In the genomic region with DNA sequence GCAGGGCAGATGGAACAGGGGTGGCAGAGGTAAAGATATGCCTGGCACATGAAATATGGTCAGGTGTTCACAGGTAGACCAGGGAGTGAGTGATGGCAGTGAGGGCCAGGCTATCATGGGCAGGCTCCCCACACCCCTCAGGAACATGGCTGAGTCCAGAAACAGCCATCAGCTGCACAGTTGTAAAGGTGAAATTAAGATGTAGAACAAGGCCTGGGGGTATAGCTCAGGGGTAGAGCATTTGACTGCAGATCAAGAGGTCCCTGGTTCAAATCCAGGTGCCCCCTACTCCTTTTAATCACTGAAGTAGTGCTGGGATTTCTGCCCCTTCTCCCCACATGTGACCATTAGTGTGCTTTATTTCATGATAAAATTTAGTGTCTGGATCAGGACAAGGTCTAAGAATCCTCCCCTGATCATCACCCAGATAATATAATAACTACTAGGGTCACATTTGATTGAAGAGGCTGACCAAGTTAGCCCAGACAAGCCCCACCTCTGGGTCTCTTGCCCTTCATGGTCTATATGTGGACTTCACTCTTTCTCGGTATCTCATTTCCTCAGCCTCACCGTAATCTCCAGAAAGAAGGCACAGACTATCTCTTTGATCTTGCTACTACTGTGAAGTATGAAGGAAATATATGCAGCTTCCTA, we compare ENCODE assay signal across 2 cellular contexts.
TF ChIP-seq lines count a peak whose summit lies in the region.

No MANE protein-coding gene starts in this region.

TF ChIP-seq in HCT116, 20 proteins besides CTCF, POLR2A, EP300 and RAD21:
- TF ChIP-seq YY1 (IDR thresholded peaks at IDR 0.05; ENCODE audit: extremely low read depth, insufficient replicate concordance, low read depth, low read length) (peak; percentile 15), POLR2AphosphoS5 (IDR thresholded peaks at IDR 0.05; ENCODE audit: low read depth, low read length) (no peak)
- TF ChIP-seq, protein P1, sequence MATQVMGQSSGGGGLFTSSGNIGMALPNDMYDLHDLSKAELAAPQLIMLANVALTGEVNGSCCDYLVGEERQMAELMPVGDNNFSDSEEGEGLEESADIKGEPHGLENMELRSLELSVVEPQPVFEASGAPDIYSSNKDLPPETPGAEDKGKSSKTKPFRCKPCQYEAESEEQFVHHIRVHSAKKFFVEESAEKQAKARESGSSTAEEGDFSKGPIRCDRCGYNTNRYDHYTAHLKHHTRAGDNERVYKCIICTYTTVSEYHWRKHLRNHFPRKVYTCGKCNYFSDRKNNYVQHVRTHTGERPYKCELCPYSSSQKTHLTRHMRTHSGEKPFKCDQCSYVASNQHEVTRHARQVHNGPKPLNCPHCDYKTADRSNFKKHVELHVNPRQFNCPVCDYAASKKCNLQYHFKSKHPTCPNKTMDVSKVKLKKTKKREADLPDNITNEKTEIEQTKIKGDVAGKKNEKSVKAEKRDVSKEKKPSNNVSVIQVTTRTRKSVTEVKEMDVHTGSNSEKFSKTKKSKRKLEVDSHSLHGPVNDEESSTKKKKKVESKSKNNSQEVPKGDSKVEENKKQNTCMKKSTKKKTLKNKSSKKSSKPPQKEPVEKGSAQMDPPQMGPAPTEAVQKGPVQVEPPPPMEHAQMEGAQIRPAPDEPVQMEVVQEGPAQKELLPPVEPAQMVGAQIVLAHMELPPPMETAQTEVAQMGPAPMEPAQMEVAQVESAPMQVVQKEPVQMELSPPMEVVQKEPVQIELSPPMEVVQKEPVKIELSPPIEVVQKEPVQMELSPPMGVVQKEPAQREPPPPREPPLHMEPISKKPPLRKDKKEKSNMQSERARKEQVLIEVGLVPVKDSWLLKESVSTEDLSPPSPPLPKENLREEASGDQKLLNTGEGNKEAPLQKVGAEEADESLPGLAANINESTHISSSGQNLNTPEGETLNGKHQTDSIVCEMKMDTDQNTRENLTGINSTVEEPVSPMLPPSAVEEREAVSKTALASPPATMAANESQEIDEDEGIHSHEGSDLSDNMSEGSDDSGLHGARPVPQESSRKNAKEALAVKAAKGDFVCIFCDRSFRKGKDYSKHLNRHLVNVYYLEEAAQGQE (IDR thresholded peaks at IDR 0.05; ENCODE audit: low read depth), result no peak
- TF ChIP-seq, protein P2, sequence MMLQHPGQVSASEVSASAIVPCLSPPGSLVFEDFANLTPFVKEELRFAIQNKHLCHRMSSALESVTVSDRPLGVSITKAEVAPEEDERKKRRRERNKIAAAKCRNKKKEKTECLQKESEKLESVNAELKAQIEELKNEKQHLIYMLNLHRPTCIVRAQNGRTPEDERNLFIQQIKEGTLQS (IDR thresholded peaks at IDR 0.05), result peak; percentile 94

TF ChIP-seq in HEK293T, 16 proteins besides CTCF, POLR2A, EP300 and RAD21:
- TF ChIP-seq ARNT (IDR thresholded peaks at IDR 0.05) (no peak), HDGF (IDR thresholded peaks at IDR 0.05; ENCODE audit: borderline replicate concordance) (no peak), CTBP1 (IDR thresholded peaks at IDR 0.05; ENCODE audit: borderline replicate concordance) (no peak), FOXK2 (IDR thresholded peaks at IDR 0.05) (no peak), FOXA1 (IDR thresholded peaks at IDR 0.05) (no peak), NFRKB (IDR thresholded peaks at IDR 0.05) (no peak), ZNF384 (IDR thresholded peaks at IDR 0.05) (no peak), LEF1 (IDR thresholded peaks at IDR 0.05; ENCODE audit: borderline replicate concordance) (no peak), SUZ12 (IDR thresholded peaks at IDR 0.05) (no peak), SP1 (IDR thresholded peaks at IDR 0.05) (no peak), TARDBP (IDR thresholded peaks at IDR 0.05) (no peak), ELF4 (IDR thresholded peaks at IDR 0.05) (no peak), FOXM1 (IDR thresholded peaks at IDR 0.05; ENCODE audit: borderline replicate concordance) (no peak)
- TF ChIP-seq, protein P3, sequence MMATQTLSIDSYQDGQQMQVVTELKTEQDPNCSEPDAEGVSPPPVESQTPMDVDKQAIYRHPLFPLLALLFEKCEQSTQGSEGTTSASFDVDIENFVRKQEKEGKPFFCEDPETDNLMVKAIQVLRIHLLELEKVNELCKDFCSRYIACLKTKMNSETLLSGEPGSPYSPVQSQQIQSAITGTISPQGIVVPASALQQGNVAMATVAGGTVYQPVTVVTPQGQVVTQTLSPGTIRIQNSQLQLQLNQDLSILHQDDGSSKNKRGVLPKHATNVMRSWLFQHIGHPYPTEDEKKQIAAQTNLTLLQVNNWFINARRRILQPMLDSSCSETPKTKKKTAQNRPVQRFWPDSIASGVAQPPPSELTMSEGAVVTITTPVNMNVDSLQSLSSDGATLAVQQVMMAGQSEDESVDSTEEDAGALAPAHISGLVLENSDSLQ (IDR thresholded peaks at IDR 0.05), result no peak
